In genomic region chr3:60207833-60208367, GRCh38 we compare ENCODE assay signal across 20 cellular contexts.
"Had no signal": no experiment of that assay in that cellular context is flagged by ENCODE, and none has a peak within 500 bp of the region (broad histone marks: within the 10 kb centered on the region; RNA-seq: fewer than 3 reads in every experiment).

No MANE protein-coding gene starts in this region.

- H3K4me3 ChIP-seq: K562, SJCRH30 had no signal

- DNase-seq: Kasumi-1, MM.1S, NCI-H1105 treated with DMSO at 0.1 percent for 48 hours, NCI-H1417 treated with DMSO at 0.1 percent for 48 hours, NCI-H146, NCI-H1694 treated with DMSO at 0.1 percent for 48 hours, NCI-H1930, NCI-H2081, NCI-H2107, NCI-H2227 treated with DMSO at 0.1 percent for 48 hours, NCI-H524, NCI-H526 treated with DMSO at 0.1 percent for 48 hours, NCI-H774, RPMI8226, SHP77 treated with DMSO at 0.1 percent for 48 hours, SJCRH30 had no signal

- H3K36me3 ChIP-seq: SJCRH30 had no signal

- H3K9me3 ChIP-seq: SJCRH30 had no signal

- H3K4me1 ChIP-seq: SJCRH30 had no signal

- FAIRE-seq: K562, RCC 7860 had no signal

- ATAC-seq: K562, SK-N-SH treated with all-trans-retinoic acid at 6 μM for 48 hours had no signal

- H3K27me3 ChIP-seq: SJCRH30 had no signal

- H3K9ac ChIP-seq: KMS-11 had no signal
